In genomic region chr2:27442282-27442980, GRCh38 we compare ENCODE assay signal across 8 cellular contexts. TPM values are rescaled to one million over a fixed set of nuclear protein-coding genes. Genes with fewer than 3 reads are reported as not detected.
A peak's percentile ranks its signal among the peaks of the same experiment; 100 is the strongest.
DNase-seq lines count a peak whose midpoint lies in the region; ATAC-seq and TF ChIP-seq lines count a peak whose summit lies in the region.

Gene KRTCAP3 (plus strand): TSS chr2:27442381. CDS start chr2:27442413, 32 bp downstream.

- peak; percentile 30 for TF ChIP-seq POLR2A in HCT116 (IDR thresholded peaks at IDR 0.05; ENCODE audit: borderline replicate concordance, extremely low read depth, insufficient read depth, insufficient read length)
- TF ChIP-seq POLR2A in upper lobe of left lung (IDR thresholded peaks at IDR 0.05) = peak in 1 of 4 donors; percentile 41

- H3K9me3 Mint-ChIP-seq in naive thymus-derived CD4-positive, alpha-beta T cell = no peaks in the 10 kb centered on the region

- no peak within 1 kb of the TSS for H2AFZ ChIP-seq in HCT116 (ENCODE audit: low read depth, low read length, poor library complexity, severe bottlenecking)

- H3K4me3 ChIP-seq in HCT116 (replicated peaks in 1 of 2; ENCODE audit: low read depth in 1 of 2, low read length in 2 of 2) (peak within 1 kb of the TSS; percentile 53 to 81), upper lobe of left lung (peak within 1 kb of the TSS in 3 of 4 donors; percentile 48 to 57 (median 54))
- H3K4me3 ChIP-seq in naive thymus-derived CD4-positive, alpha-beta T cell (ENCODE audit: low read length) = no peak within 1 kb of the TSS

- peak within 1 kb of the TSS; percentile 67 for H3K27ac ChIP-seq in HCT116 (ENCODE audit: low read depth, low read length)
- H3K27ac ChIP-seq in naive thymus-derived CD4-positive, alpha-beta T cell (ENCODE audit: low read depth, low read length) = peak within 1 kb of the TSS; percentile 55
- peak within 1 kb of the TSS in 3 of 4 donors; percentile 58 to 67 (median 65) for H3K27ac ChIP-seq in upper lobe of left lung

- peak within 1 kb of the TSS; percentile 87 for H3K9ac ChIP-seq in HCT116 (ENCODE audit: low read length)

- TF ChIP-seq EP300 in upper lobe of left lung (IDR thresholded peaks at IDR 0.05) = no peak

- peak within 1 kb of the TSS; percentile 98 for H3K4me2 ChIP-seq in HCT116 (ENCODE audit: low read length)

- intact Hi-C loops in HCT116 (cut with micrococcal nuclease) = loop anchor here (10.0 kb wide), 1 partner anchor 182 kb away; the partner anchor contains the start of genes CCDC121 and GPN1
- intact Hi-C loops in naive thymus-derived CD4-positive, alpha-beta T cell (cut with micrococcal nuclease) = no loop called here

- BruUV-seq in HCT116 (replicated peaks; lab: Mats Ljungman, UMichigan) = no TSS peak

- no peaks in the 10 kb centered on the region for H3K9me2 ChIP-seq in HCT116 (ENCODE audit: insufficient read depth)

- no peaks in the 10 kb centered on the region for H4K20me1 ChIP-seq in HCT116 (ENCODE audit: insufficient read depth)

- peak; percentile 40 for TF ChIP-seq RAD21 in HCT116 (IDR thresholded peaks at IDR 0.05; ENCODE audit: low read depth)

- peak; percentile 39 to 55 (median 48); a peak in 3 of 6 replicates for TF ChIP-seq CTCF in HCT116 (IDR thresholded peaks at IDR 0.05 in 2 of 3, conservative IDR thresholded peaks at IDR 0.05 in 1 of 3; ENCODE audit: borderline replicate concordance in 1 of 3, insufficient read depth in 1 of 3, low read depth in 2 of 3, low read length in 2 of 3)
- peak in 1 of 6 experiments; percentile 17 for TF ChIP-seq CTCF in upper lobe of left lung (IDR thresholded peaks at IDR 0.05)

- 44 to 70% methylated on average over 33 to 42 of the region's 64 CpGs for WGBS in upper lobe of left lung, 2 donors

- RAD21 ChIA-PET in HCT116 (lab: Charles Lee; ENCODE audit: low non-redundant PET in 1 of 2, low total read pairs in 2 of 2, uncharacterized antibody in 2 of 2, unreplicated experiment in 2 of 2) = no interaction called here

- no peaks in the 10 kb centered on the region for H3K9me3 ChIP-seq in HCT116 (ENCODE audit: control insufficient read depth in 1 of 2, insufficient read depth in 1 of 2, low read depth in 1 of 2, low read length in 2 of 2)
- H3K9me3 ChIP-seq in naive thymus-derived CD4-positive, alpha-beta T cell (ENCODE audit: control insufficient read depth in 2 of 3, low read length in 3 of 3) = no peaks in the 10 kb centered on the region
- H3K9me3 ChIP-seq in upper lobe of left lung = no peaks in the 10 kb centered on the region

- ATAC-seq in HCT116 = peak; percentile 94
- ATAC-seq in naive thymus-derived CD4-positive, alpha-beta T cell = peak; percentile 92
- ATAC-seq in upper lobe of left lung (ENCODE audit: low FRiP score in 2 of 2) = peak; percentile 76 to 94
- no peak for ATAC-seq in HG03342 (IDR thresholded peaks at IDR 0.05; ENCODE audit: unreplicated experiment)

- CTCF ChIA-PET in HCT116 (lab: Charles Lee) = interaction anchor here (1.4 to 1.5 kb wide), 2 partner anchors 12 to 33 kb away, joined by 3 to 5 read pairs; partner anchors contain the start of gene PPM1G
- CTCF ChIA-PET in naive thymus-derived CD4-positive, alpha-beta T cell (lab: Charles Lee) = no interaction called here

- peak; percentile 42 for DNase-seq in HCT116 (ENCODE audit: low read depth, low spot score)
- peak; percentile 37 for DNase-seq in T-helper 22 cell (ENCODE audit: low read depth)
- peak; percentile 40 for DNase-seq in effector CD8-positive, alpha-beta T cell (lab: John Stamatoyannopoulos, UW)
- DNase-seq in naive thymus-derived CD4-positive, alpha-beta T cell = peak in 8 of 9 donors; percentile 25 to 56 (median 36)
- DNase-seq in upper lobe of left lung = peak; percentile 75 to 94
- DNase-seq in NK-92 treated with Interleukin-12 subunit alpha and Interleukin-12 subunit beta, amount 100 ng/mL, for 24 hours (lab: John Stamatoyannopoulos, UW) = no peak
- no peak for DNase-seq in occipital lobe (lab: John Stamatoyannopoulos, UW)

- H3K36me3 ChIP-seq in HCT116 (ENCODE audit: control insufficient read depth in 1 of 2, insufficient read depth in 2 of 2, low read length in 2 of 2) (peaks cover 21 to 39% of the 10 kb centered on the region in 2 experiments), upper lobe of left lung (peaks cover 41 to 72% (median 56%) of the 10 kb centered on the region in 4 donors)
- peaks cover 23 to 64% (median 25%) of the 10 kb centered on the region in 3 experiments for H3K36me3 ChIP-seq in naive thymus-derived CD4-positive, alpha-beta T cell (ENCODE audit: control insufficient read depth in 2 of 3, insufficient read depth in 3 of 3, low read length in 3 of 3)

- H3K27me3 ChIP-seq in HCT116 (ENCODE audit: insufficient read depth, low read length) = no peaks in the 10 kb centered on the region
- H3K27me3 ChIP-seq in naive thymus-derived CD4-positive, alpha-beta T cell (ENCODE audit: control insufficient read depth in 2 of 2, insufficient read depth in 2 of 2, low read length in 2 of 2) = no peaks in the 10 kb centered on the region
- H3K27me3 ChIP-seq in upper lobe of left lung = no peaks in the 10 kb centered on the region

- H3K36me3 Mint-ChIP-seq in naive thymus-derived CD4-positive, alpha-beta T cell = peaks cover 14 to 45% (median 35%) of the 10 kb centered on the region in 5 donors

- H3K27ac Mint-ChIP-seq in naive thymus-derived CD4-positive, alpha-beta T cell = peak within 1 kb of the TSS; percentile 18 to 86 (median 60)

- H3K4me1 Mint-ChIP-seq in naive thymus-derived CD4-positive, alpha-beta T cell = peaks cover 0 to 16% (median 7%) of the 10 kb centered on the region in 7 donors

- POLR2A ChIA-PET in HCT116 (lab: Charles Lee) = no interaction called here
- POLR2A ChIA-PET in naive thymus-derived CD4-positive, alpha-beta T cell (lab: Charles Lee) = interaction anchor here (0.8 to 1.2 kb wide), 2 partner anchors 9 to 13 kb away, joined by 4 read pairs; no protein-coding TSS in a partner anchor

- H3K4me1 ChIP-seq in HCT116 (ENCODE audit: control insufficient read depth in 1 of 2, insufficient read depth in 2 of 2, low read length in 2 of 2) (peaks cover 2 to 29% of the 10 kb centered on the region in 2 experiments; a peak in 2 of 4 replicates), upper lobe of left lung (peaks cover 0 to 8% (median 2%) of the 10 kb centered on the region in 4 donors)
- no peaks in the 10 kb centered on the region for H3K4me1 ChIP-seq in naive thymus-derived CD4-positive, alpha-beta T cell (ENCODE audit: control insufficient read depth in 2 of 2, insufficient read depth in 2 of 2, low read length in 2 of 2)

- H3K27me3 Mint-ChIP-seq in naive thymus-derived CD4-positive, alpha-beta T cell = no peaks in the 10 kb centered on the region

- peaks cover 9% of the 10 kb centered on the region; the same call in 1 of the 2 replicates for H3K79me2 ChIP-seq in HCT116 (ENCODE audit: insufficient read depth, low read length)

- peak within 1 kb of the TSS in 6 of 10 donors; percentile 7 to 51 (median 28) for H3K4me3 Mint-ChIP-seq in naive thymus-derived CD4-positive, alpha-beta T cell

TF ChIP-seq in HCT116, 20 proteins besides CTCF, POLR2A, EP300 and RAD21:
- peak; percentile 21 for TF ChIP-seq YY1 (IDR thresholded peaks at IDR 0.05; ENCODE audit: extremely low read depth, insufficient replicate concordance, low read depth, low read length)
- TF ChIP-seq ZBTB33 (IDR thresholded peaks at IDR 0.05; ENCODE audit: extremely low read depth, insufficient replicate concordance, low read length) = no peak
- TF ChIP-seq CEBPB (IDR thresholded peaks at IDR 0.05; ENCODE audit: low read depth) = no peak
- TF ChIP-seq ATF3 (IDR thresholded peaks at IDR 0.05) = no peak
- TF ChIP-seq POLR2AphosphoS5 (IDR thresholded peaks at IDR 0.05; ENCODE audit: low read depth, low read length) = peak; percentile 92
- TF ChIP-seq CBX3 (IDR thresholded peaks at IDR 0.05; ENCODE audit: low read depth) = peak; percentile 67; the same call in 1 of the 2 replicates
- peak; percentile 96 for TF ChIP-seq MAX (IDR thresholded peaks at IDR 0.05)
- TF ChIP-seq SP1 (IDR thresholded peaks at IDR 0.05; ENCODE audit: low read depth) = peak; percentile 45; the same call in 1 of the 2 replicates
- peak; percentile 72 for TF ChIP-seq SIN3A (IDR thresholded peaks at IDR 0.05; ENCODE audit: low read depth)
- peak; percentile 90 for TF ChIP-seq ZFX (IDR thresholded peaks at IDR 0.05)
- TF ChIP-seq EGR1 (IDR thresholded peaks at IDR 0.05; ENCODE audit: low read depth) = no peak
- TF ChIP-seq SRF (IDR thresholded peaks at IDR 0.05; ENCODE audit: low read depth) = no peak; the same call in 1 of the 2 replicates
TF ChIP-seq in HCT116: peak in this region for 7.

RNA-seq across cellular contexts. Expression of gene KRTCAP3, which starts in this region (rescaled TPM):
- total RNA-seq in HCT116 (2021; ENCODE audit: unreplicated experiment) (65.7 TPM), upper lobe of left lung (10 to 100 TPM; 13.8 to 39.7 (median 31.0) TPM), occipital lobe (not detected)
- 107 and 120 TPM in 2 replicates for polyA plus RNA-seq in HCT116 (2012)
- total RNA-seq in naive thymus-derived CD4-positive, alpha-beta T cell = 10 to 100 TPM in 3 of 5 experiments, 1 to 10 TPM in 2; 5.7 to 27.1 (median 11.5) TPM
- polyA plus RNA-seq in naive thymus-derived CD4-positive, alpha-beta T cell = 1 to 10 TPM in 1 of 2 donors, under 1 TPM in 1; 0.39 to 2.6 TPM

Comparison
In these comparisons a context has a peak if more than half of its experiments do, and no peak if none do; other contexts are left out.
1. DNase-seq: peak in HCT116 (single experiment), T-helper 22 cell (single experiment), effector CD8-positive, alpha-beta T cell (single experiment), naive thymus-derived CD4-positive, alpha-beta T cell (8 of 9) and upper lobe of left lung (2 of 2); none in NK-92 treated with Interleukin-12 subunit alpha and Interleukin-12 subunit beta, amount 100 ng/mL, for 24 hours (single experiment) and occipital lobe (single experiment).
2. Peak in every context shown above with its lines, with median percentiles within 50 percentile points of each other: H3K27ac ChIP-seq.